In the genomic region with DNA sequence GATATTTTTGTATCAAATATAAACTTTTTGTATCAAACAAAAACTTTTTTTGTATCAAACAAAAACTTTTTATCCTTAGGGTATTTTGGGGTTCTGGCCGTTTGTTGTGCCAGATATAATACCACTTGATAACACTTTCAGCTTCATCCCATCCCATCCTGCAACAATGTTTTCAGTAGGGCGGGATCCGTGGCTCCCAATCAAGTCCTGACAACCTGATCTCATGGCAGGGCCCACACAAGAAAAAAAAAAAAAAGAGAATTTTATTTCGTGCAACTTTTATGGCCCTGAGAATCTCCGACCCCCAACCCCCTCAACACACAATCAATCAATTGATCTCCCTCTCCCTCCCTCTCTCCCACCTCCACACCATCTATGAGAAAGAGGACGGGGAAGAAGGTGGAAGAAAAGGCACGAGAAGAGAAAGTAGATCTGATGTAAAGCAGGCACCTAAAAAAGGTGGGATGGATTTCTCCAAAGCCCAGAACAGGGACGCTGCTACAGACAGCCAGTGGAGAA, we compare ENCODE assay signal across 27 cellular contexts.
"Had no signal": no experiment of that assay in that cellular context is flagged by ENCODE, and none has a peak within 500 bp of the region (broad histone marks: within the 10 kb centered on the region; RNA-seq: fewer than 3 reads in every experiment).

No MANE protein-coding gene starts in this region.

- H3K27me3 Mint-ChIP-seq: activated CD4-positive, alpha-beta T cell treated with anti-CD3 and anti-CD28 coated beads for 36 hours; activated CD4-positive, alpha-beta T cell treated with anti-CD3 and anti-CD28 coated beads, Interleukin-2, amount 10 ng/mL, durations not matched to agents 7 days and 5 days; activated CD8-positive, alpha-beta T cell treated with anti-CD3 and anti-CD28 coated beads for 36 hours; activated naive CD4-positive, alpha-beta T cell treated with anti-CD3 and anti-CD28 coated beads, Interleukin-2, amount 50 U/mL, for 24 hours; activated naive CD8-positive, alpha-beta T cell treated with anti-CD3 and anti-CD28 coated beads for 36 hours; activated naive CD8-positive, alpha-beta T cell treated with anti-CD3 and anti-CD28 coated beads, Interleukin-2, amount 50 U/mL, for 24 hours; effector memory CD8-positive, alpha-beta T cell had no signal

- DNase-seq: activated CD4-positive, alpha-beta T cell treated with anti-CD3 and anti-CD28 coated beads for 36 hours; activated CD4-positive, alpha-beta T cell treated with anti-CD3 and anti-CD28 coated beads, Interleukin-2, amount 10 ng/mL, durations not matched to agents 7 days and 5 days; activated CD4-positive, alpha-beta T cell treated with anti-CD3 and anti-CD28 coated beads, Interleukin-2, amount 50 U/mL, for 4 hours; activated CD4-positive, CD25-positive, alpha-beta regulatory T cell; activated CD4-positive, CD25-positive, alpha-beta regulatory T cell treated with anti-CD3 and anti-CD28 coated beads, Interleukin-2, amount 50 U/mL, for 72 hours; activated CD8-positive, alpha-beta memory T cell treated with anti-CD3 and anti-CD28 coated beads for 24 hours; activated CD8-positive, alpha-beta T cell treated with anti-CD3 and anti-CD28 coated beads for 36 hours; activated effector memory CD4-positive, alpha-beta T cell treated with anti-CD3 and anti-CD28 coated beads, Interleukin-2, amount 50 U/mL, for 16 hours; activated naive CD4-positive, alpha-beta T cell treated with anti-CD3 and anti-CD28 coated beads for 36 hours; activated naive CD8-positive, alpha-beta T cell treated with anti-CD3 and anti-CD28 coated beads for 36 hours; activated naive CD8-positive, alpha-beta T cell treated with anti-CD3 and anti-CD28 coated beads, Interleukin-2, amount 50 U/mL, for 24 hours; activated T-cell treated with anti-CD3 and anti-CD28 coated beads, Interleukin-2, amount 50 U/mL, for 1 hour; activated T-cell treated with anti-CD3 and anti-CD28 coated beads, Interleukin-2, amount 50 U/mL, for 48 hours; adrenal gland; amygdala; body of pancreas; caudate nucleus; cortex of kidney; dermis blood vessel endothelial cell; effector CD4-positive, alpha-beta T cell; effector memory CD8-positive, alpha-beta T cell; foreskin fibroblast; T-helper 2 cell had no signal

- H3K4me1 Mint-ChIP-seq: activated CD4-positive, alpha-beta T cell treated with anti-CD3 and anti-CD28 coated beads for 36 hours; activated CD4-positive, alpha-beta T cell treated with anti-CD3 and anti-CD28 coated beads, Interleukin-2, amount 10 ng/mL, durations not matched to agents 7 days and 5 days; activated naive CD4-positive, alpha-beta T cell treated with anti-CD3 and anti-CD28 coated beads, Interleukin-2, amount 50 U/mL, for 24 hours; activated naive CD8-positive, alpha-beta T cell treated with anti-CD3 and anti-CD28 coated beads for 36 hours; activated naive CD8-positive, alpha-beta T cell treated with anti-CD3 and anti-CD28 coated beads, Interleukin-2, amount 50 U/mL, for 24 hours had no signal

- H3K4me1 ChIP-seq: adrenal gland, body of pancreas had no signal

- ATAC-seq: activated CD4-positive, alpha-beta T cell treated with anti-CD3 and anti-CD28 coated beads for 36 hours; activated CD8-positive, alpha-beta T cell treated with anti-CD3 and anti-CD28 coated beads for 36 hours; activated naive CD8-positive, alpha-beta T cell treated with anti-CD3 and anti-CD28 coated beads, Interleukin-2, amount 50 U/mL, for 24 hours; body of pancreas; effector memory CD8-positive, alpha-beta T cell had no signal

- H3K27me3 ChIP-seq: adrenal gland, body of pancreas had no signal

- H3K27ac ChIP-seq: adrenal gland, body of pancreas, epithelial cell of prostate had no signal

- H3K36me3 ChIP-seq: adrenal gland had no signal

- H3K4me3 ChIP-seq: adrenal gland, body of pancreas had no signal

- H3K4me3 Mint-ChIP-seq: activated CD4-positive, alpha-beta T cell treated with anti-CD3 and anti-CD28 coated beads for 36 hours; activated CD4-positive, alpha-beta T cell treated with anti-CD3 and anti-CD28 coated beads, Interleukin-2, amount 10 ng/mL, durations not matched to agents 7 days and 5 days; activated CD8-positive, alpha-beta T cell treated with anti-CD3 and anti-CD28 coated beads for 36 hours; activated naive CD4-positive, alpha-beta T cell treated with anti-CD3 and anti-CD28 coated beads for 36 hours; activated naive CD4-positive, alpha-beta T cell treated with anti-CD3 and anti-CD28 coated beads, Interleukin-2, amount 50 U/mL, for 24 hours; activated naive CD8-positive, alpha-beta T cell treated with anti-CD3 and anti-CD28 coated beads for 36 hours; activated naive CD8-positive, alpha-beta T cell treated with anti-CD3 and anti-CD28 coated beads, Interleukin-2, amount 50 U/mL, for 24 hours; activated T-helper 1 cell treated with anti-CD3 and anti-CD28 coated beads, Interleukin-12 subunit alpha, Interleukin-12 subunit beta, Interleukin-2, Interleukin-4 antibody, amounts not matched to agents 30 ng/mL and 10 ng/mL and 1 ng/mL, durations not matched to agents 14 hours and 24 hours and 36 hours; effector memory CD8-positive, alpha-beta T cell had no signal

- H3K9me3 ChIP-seq: adrenal gland had no signal

- H3K27ac Mint-ChIP-seq: activated CD4-positive, alpha-beta T cell treated with anti-CD3 and anti-CD28 coated beads for 36 hours; activated CD4-positive, alpha-beta T cell treated with anti-CD3 and anti-CD28 coated beads, Interleukin-2, amount 10 ng/mL, durations not matched to agents 7 days and 5 days; activated CD8-positive, alpha-beta T cell treated with anti-CD3 and anti-CD28 coated beads for 36 hours; activated naive CD4-positive, alpha-beta T cell treated with anti-CD3 and anti-CD28 coated beads for 36 hours; activated naive CD4-positive, alpha-beta T cell treated with anti-CD3 and anti-CD28 coated beads, Interleukin-2, amount 50 U/mL, for 24 hours; activated naive CD8-positive, alpha-beta T cell treated with anti-CD3 and anti-CD28 coated beads for 36 hours; activated naive CD8-positive, alpha-beta T cell treated with anti-CD3 and anti-CD28 coated beads, Interleukin-2, amount 50 U/mL, for 24 hours; activated T-helper 1 cell treated with anti-CD3 and anti-CD28 coated beads, Interleukin-12 subunit alpha, Interleukin-12 subunit beta, Interleukin-2, Interleukin-4 antibody, amounts not matched to agents 30 ng/mL and 10 ng/mL and 1 ng/mL, durations not matched to agents 14 hours and 24 hours and 36 hours; activated T-helper 2 cell treated with anti-CD3 and anti-CD28 coated beads, Interferon-gamma antibody, Interleukin-2, Interleukin-4, amounts not matched to agents 10 μg/mL and 5 μg/mL and 100 μg/mL, durations not matched to agents 14 hours and 24 hours and 36 hours; effector memory CD8-positive, alpha-beta T cell had no signal

- H3K36me3 Mint-ChIP-seq: activated naive CD4-positive, alpha-beta T cell treated with anti-CD3 and anti-CD28 coated beads, Interleukin-2, amount 50 U/mL, for 24 hours; activated naive CD8-positive, alpha-beta T cell treated with anti-CD3 and anti-CD28 coated beads for 36 hours had no signal
